ENCODE assay signal across 8 cellular contexts in genomic region chr7:137961200-137962177, GRCh38. TPM values are rescaled to one million over a fixed set of nuclear protein-coding genes. Genes with fewer than 3 reads are reported as not detected.
DNase-seq lines count a peak whose midpoint lies in the region; ATAC-seq and TF ChIP-seq lines count a peak whose summit lies in the region.

No MANE protein-coding gene starts in this region.

- H3K27me3 ChIP-seq in H9 (ENCODE audit: insufficient read depth, low read length) (no peaks in the 10 kb centered on the region), MG63 (no peaks in the 10 kb centered on the region)

- H2BK15ac ChIP-seq in H9 (ENCODE audit: low read depth, low read length), result no peak overlapping the region

- H2BK20ac ChIP-seq in H9 (ENCODE audit: low read depth, low read length, poor library complexity, severe bottlenecking), result no peak overlapping the region

- H3K9ac ChIP-seq in H9 (ENCODE audit: extremely low read depth, insufficient read length, low read length), result no peak overlapping the region

- no peak overlapping the region for H3K4me3 Mint-ChIP-seq in H9
- no peak overlapping the region for H3K4me3 Mint-ChIP-seq in neural crest cell

- WGBS in H9 (ENCODE audit: extremely low coverage, insufficient read length, low lambda C conversion rate), result no CpG with 5 or more reads among the region's 11 CpGs

- DNase-seq in H9 (no peak), NOMO-1 treated with DMSO at 0.1 percent for 48 hours (lab: John Stamatoyannopoulos, UW; ENCODE audit: unreplicated experiment) (peak; percentile 52), neural crest cell (ENCODE audit: low read depth, low spot score) (no peak), MG63 (no peak), SW480 (ENCODE audit: low spot score) (no peak), superior temporal gyrus (ENCODE audit: extremely low spot score) (no peak)

- no peak for TF ChIP-seq CTCF in H9 (conservative IDR thresholded peaks at IDR 0.05)
- TF ChIP-seq CTCF in neural crest cell (conservative IDR thresholded peaks at IDR 0.05), result no peak

- no peak overlapping the region for H3K4me2 ChIP-seq in H9 (ENCODE audit: insufficient read depth, insufficient read length, low read length)

- no peaks in the 10 kb centered on the region for H3K9me3 Mint-ChIP-seq in H9
- no peaks in the 10 kb centered on the region for H3K9me3 Mint-ChIP-seq in neural crest cell

- no peaks in the 10 kb centered on the region; the same call in none of the 2 replicates for H3K36me3 ChIP-seq in MG63

- H3K23ac ChIP-seq in H9 (ENCODE audit: insufficient read length, low read depth, low read length), result no peak overlapping the region

- no peak overlapping the region for H3T11ph ChIP-seq in H9 (ENCODE audit: low read length)

- H3K14ac ChIP-seq in H9 (ENCODE audit: insufficient read depth, low read length), result no peak overlapping the region

- no peak overlapping the region for H4K91ac ChIP-seq in H9 (ENCODE audit: insufficient read length, low read depth, low read length)

- H3K56ac ChIP-seq in H9 (ENCODE audit: insufficient read length, low read depth, low read length), result no peak overlapping the region

- H2BK12ac ChIP-seq in H9 (ENCODE audit: insufficient read length, low read depth, low read length), result no peak overlapping the region

- H3K36me3 Mint-ChIP-seq in H9 (ENCODE audit: insufficient read depth in 1 of 3, low read depth in 3 of 3) (peaks cover 14 to 30% (median 21%) of the 10 kb centered on the region in 3 experiments), neural crest cell (ENCODE audit: low read depth) (peaks cover 6% of the 10 kb centered on the region)

- no peak overlapping the region for H4K5ac ChIP-seq in H9 (ENCODE audit: insufficient read length, low read depth, low read length)

- H2BK120ac ChIP-seq in H9 (ENCODE audit: low read depth, low read length, poor library complexity, severe bottlenecking), result no peak overlapping the region

- H3K27ac Mint-ChIP-seq in H9, result peak overlapping the region in 2 of 3 experiments; percentile 14 to 81; a peak in 3 of 7 replicates
- H3K27ac Mint-ChIP-seq in neural crest cell (ENCODE audit: unreplicated experiment), result peak overlapping the region; percentile 81

- H3K23me2 ChIP-seq in H9 (ENCODE audit: insufficient read length, low read depth, low read length, poor library complexity, severe bottlenecking), result no peaks in the 10 kb centered on the region

- H3K79me1 ChIP-seq in H9 (ENCODE audit: insufficient read depth, low read depth, low read length, poor library complexity, severe bottlenecking), result no peaks in the 10 kb centered on the region

- H3K27ac ChIP-seq in H9 (ENCODE audit: insufficient read length, low read depth, low read length), result no peak overlapping the region

- no peak overlapping the region for H4K8ac ChIP-seq in H9 (replicated peaks; ENCODE audit: insufficient read length, low read depth, low read length)

- no peak overlapping the region for H2AFZ ChIP-seq in H9 (ENCODE audit: low read length)

- H4K20me1 ChIP-seq in H9 (ENCODE audit: control insufficient read depth, insufficient read depth, insufficient read length), result no peaks in the 10 kb centered on the region

- H2AK5ac ChIP-seq in H9 (ENCODE audit: insufficient read length, low read length), result no peak overlapping the region

- no peak overlapping the region for H3K4me3 ChIP-seq in MG63

- ATAC-seq in GM18508 (IDR thresholded peaks at IDR 0.05; ENCODE audit: insufficient read depth, unreplicated experiment) (peak; percentile 74), GM19324 (IDR thresholded peaks at IDR 0.05; ENCODE audit: low FRiP score, unreplicated experiment) (no peak)

- no peak overlapping the region for H2BK5ac ChIP-seq in H9 (ENCODE audit: insufficient read length, low read length)

- H3K27me3 Mint-ChIP-seq in H9 (ENCODE audit: low read depth) (no peaks in the 10 kb centered on the region), neural crest cell (ENCODE audit: low read depth) (no peaks in the 10 kb centered on the region)

- no peak overlapping the region for H3K4ac ChIP-seq in H9 (ENCODE audit: low read depth, low read length)

- H3K18ac ChIP-seq in H9 (ENCODE audit: insufficient read length, low read depth, low read length), result no peak overlapping the region

- H3K4me1 Mint-ChIP-seq in H9, result peaks cover 26 to 39% of the 10 kb centered on the region in 2 experiments
- peaks cover 35% of the 10 kb centered on the region for H3K4me1 Mint-ChIP-seq in neural crest cell

- H3K9me3 ChIP-seq in H9 (ENCODE audit: control insufficient read depth, low read depth, low read length) (no peaks in the 10 kb centered on the region), MG63 (no peaks in the 10 kb centered on the region)

- peaks cover 3% of the 10 kb centered on the region; the same call in 1 of the 2 replicates for H3K79me2 ChIP-seq in H9 (ENCODE audit: insufficient read depth, low read length)

- 0 out of 2 replicates have a peak, but pooled peaks cover 8% of the 10 kb centered on the region for H3K4me1 ChIP-seq in H9 (ENCODE audit: insufficient read depth, low read length)

RNA-seq across cellular contexts. Expression of gene CREB3L2, which starts 40.4 kb away (rescaled TPM):
- 58.1 and 60.7 TPM in 2 replicates for total RNA-seq in H9 (2021)
- total RNA-seq in neural crest cell, result 51.1 and 51.9 TPM in 2 replicates
- total RNA-seq in MG63 (2014; rRNA removed; shearing (Covaris generic); ENCODE audit: low replicate concordance), result 5.0 and 6.0 TPM in 2 replicates
